Comparison of ENCODE assay signal across 25 cellular contexts in genomic region chr5:107231191-107231590, GRCh38.
"Had no signal": no experiment of that assay in that cellular context is flagged by ENCODE, and none has a peak within 500 bp of the region (broad histone marks: within the 10 kb centered on the region; RNA-seq: fewer than 3 reads in every experiment).

No MANE protein-coding gene starts in this region.

- DNase-seq: colonic mucosa; cortex of kidney; effector CD8-positive, alpha-beta T cell; effector memory CD8-positive, alpha-beta T cell; endodermal cell; erythroblast; esophagus squamous epithelium; foreskin fibroblast; foreskin melanocyte; gastrocnemius medialis; head of caudate nucleus; heart right ventricle; hippocampal formation; left cardiac atrium; left lung; left ventricle myocardium superior; lower lobe of right lung; mesenchymal stem cell; mucosa of descending colon; naive B cell; naive thymus-derived CD8-positive, alpha-beta T cell had no signal

- ATAC-seq: effector memory CD8-positive, alpha-beta T cell; esophagus mucosa; gastrocnemius medialis; heart right ventricle; left cardiac atrium; left ventricle myocardium superior; mucosa of descending colon; naive thymus-derived CD8-positive, alpha-beta T cell had no signal

- FAIRE-seq: endometrium, islet of Langerhans, keratinocyte had no signal
